Comparison of ENCODE assay signal across 22 cellular contexts in the genomic region with DNA sequence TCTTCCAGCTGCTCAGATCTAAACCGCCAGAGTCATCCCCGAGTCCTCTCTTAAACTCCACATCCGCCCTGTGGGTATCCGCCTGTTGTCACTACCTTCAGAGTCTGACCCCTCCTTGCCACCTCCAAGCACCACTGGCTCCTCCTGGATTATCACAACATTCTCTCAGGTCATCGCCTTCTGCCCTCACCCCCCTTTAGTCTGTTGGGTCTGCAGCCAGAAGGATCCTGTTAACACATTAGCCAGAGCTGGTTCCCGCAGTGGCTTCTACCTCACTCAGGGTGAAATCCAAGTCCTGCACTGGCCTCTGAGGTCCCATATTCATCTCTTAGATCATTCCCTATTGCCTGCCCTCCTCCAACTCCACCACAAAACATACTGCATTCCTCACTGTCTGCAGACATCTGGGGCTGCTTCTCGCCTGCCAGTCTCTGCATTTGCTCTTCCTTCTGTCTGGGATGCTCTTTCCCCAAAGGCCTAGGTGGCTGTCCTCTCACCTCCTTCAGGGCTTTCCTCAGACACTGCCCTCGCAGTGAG. TPM values are rescaled to one million over a fixed set of nuclear protein-coding genes. Genes with fewer than 3 reads are reported as not detected.
A peak's percentile ranks its signal among the peaks of the same experiment; 100 is the strongest.
DNase-seq lines count a peak whose midpoint lies in the region; TF ChIP-seq lines count a peak whose summit lies in the region.
"Had no signal": no experiment of that assay in that cellular context is flagged by ENCODE, and none has a peak within 500 bp of the region (broad histone marks: within the 10 kb centered on the region; RNA-seq: fewer than 3 reads in every experiment).

No MANE protein-coding gene starts in this region.

- H3F3A ChIP-seq in GM23248 (ENCODE audit: insufficient read depth) = peaks cover 20% of the 10 kb centered on the region

- H3K4me1 ChIP-seq in GM23248 (ENCODE audit: insufficient read depth) = peaks cover 26% of the 10 kb centered on the region
- H3K4me1 ChIP-seq in trophoblast cell (ENCODE audit: control insufficient read depth in 1 of 2, insufficient read depth in 2 of 2, low read length in 2 of 2) = peaks cover 14 to 15% of the 10 kb centered on the region in 2 experiments

- no peaks in the 10 kb centered on the region for H3K79me1 ChIP-seq in trophoblast cell (ENCODE audit: low read length)

- H2AK5ac ChIP-seq in trophoblast cell (ENCODE audit: low read length) = no peak overlapping the region

- H3K4me2 ChIP-seq in GM23248 (ENCODE audit: unreplicated experiment) = no peak overlapping the region
- H3K4me2 ChIP-seq in trophoblast cell (ENCODE audit: low read length) = no peak overlapping the region

- H3K9me2 ChIP-seq in GM23248 (ENCODE audit: insufficient read depth) = no peaks in the 10 kb centered on the region

- in situ Hi-C loops in GM23248 (cut with MboI) = no loop called here

- no peak overlapping the region for H2BK5ac ChIP-seq in trophoblast cell (ENCODE audit: low read depth, low read length, poor library complexity)

- no peaks in the 10 kb centered on the region for H3K9me3 ChIP-seq in GM23248 (ENCODE audit: low read depth)
- H3K9me3 ChIP-seq in WERI-Rb-1 (ENCODE audit: severe bottlenecking) = no peaks in the 10 kb centered on the region
- no peaks in the 10 kb centered on the region for H3K9me3 ChIP-seq in trophoblast cell (ENCODE audit: insufficient read depth, low read depth, low read length)

- H3K4me3 ChIP-seq in GM23248 (no peak overlapping the region), WERI-Rb-1 (ENCODE audit: low read depth, low read length) (no peak overlapping the region), trophoblast cell (ENCODE audit: low read depth, low read length) (no peak overlapping the region)
- H3K4me3 ChIP-seq: GM12878 had no signal

- H2AFZ ChIP-seq in GM23248 (no peak overlapping the region), trophoblast cell (ENCODE audit: insufficient read depth, low read length, poor library complexity) (no peak overlapping the region)

- no peak for TF ChIP-seq CTCF in WERI-Rb-1 (IDR thresholded peaks at IDR 0.05; ENCODE audit: low read depth, low read length)

- no peak overlapping the region for H3K23ac ChIP-seq in trophoblast cell (ENCODE audit: low read length)

- H4K12ac ChIP-seq in trophoblast cell (ENCODE audit: low read depth, low read length) = no peak overlapping the region

- no peaks in the 10 kb centered on the region for H3K27me3 ChIP-seq in GM23248 (replicated peaks; ENCODE audit: insufficient read depth)
- H3K27me3 ChIP-seq in WERI-Rb-1 (ENCODE audit: insufficient read depth, low read depth, severe bottlenecking) = no peaks in the 10 kb centered on the region
- no peaks in the 10 kb centered on the region for H3K27me3 ChIP-seq in trophoblast cell (ENCODE audit: insufficient read depth, low read length)

- H3K9ac ChIP-seq in GM23248 (0 out of 2 replicates have a peak overlapping the region, but pooled peaks have one; percentile 12), trophoblast cell (ENCODE audit: low read length) (no peak overlapping the region)

- H3K79me2 ChIP-seq in GM23248 (ENCODE audit: insufficient read depth) (no peaks in the 10 kb centered on the region), trophoblast cell (ENCODE audit: control insufficient read depth, insufficient read depth, low read length, poor library complexity) (no peaks in the 10 kb centered on the region)

- H2BK12ac ChIP-seq in trophoblast cell (ENCODE audit: low read length) = no peak overlapping the region

- no peak overlapping the region for H4K8ac ChIP-seq in trophoblast cell (ENCODE audit: low read depth, low read length)

- H2BK120ac ChIP-seq in trophoblast cell (ENCODE audit: insufficient read depth, low read length, poor library complexity) = no peak overlapping the region

- no peak overlapping the region for H3K14ac ChIP-seq in trophoblast cell (ENCODE audit: low read length)

- H3K27ac ChIP-seq in GM23248 (peak overlapping the region; percentile 51), WERI-Rb-1 (no peak overlapping the region), trophoblast cell (ENCODE audit: low read depth, low read length) (peak overlapping the region; percentile 0)

- H3K36me3 ChIP-seq in GM23248 (ENCODE audit: low read depth) (no peaks in the 10 kb centered on the region), WERI-Rb-1 (no peaks in the 10 kb centered on the region), trophoblast cell (ENCODE audit: control insufficient read depth in 1 of 2, insufficient read depth in 2 of 2, low read length in 2 of 2) (no peaks in the 10 kb centered on the region)

- DNase-seq in GM23248 = peak; percentile 69
- DNase-seq in WERI-Rb-1 = peak; percentile 48
- DNase-seq in glomerular visceral epithelial cell (ENCODE audit: extremely low spot score) = peak; percentile 65
- no peak for DNase-seq in trophoblast cell
- no peak for DNase-seq in activated effector memory CD4-positive, alpha-beta T cell treated with anti-CD3 and anti-CD28 coated beads, Interleukin-2, amount 50 U/mL, for 16 hours
- DNase-seq in GOT3 (lab: John Stamatoyannopoulos, UW) = no peak
- no peak for DNase-seq in activated CD4-positive, alpha-beta T cell treated with anti-CD3 and anti-CD28 coated beads for 1 hour
- DNase-seq: activated CD4-positive, alpha-beta T cell treated with anti-CD3 and anti-CD28 coated beads for 48 hours; activated CD8-positive, alpha-beta memory T cell treated with anti-CD3 and anti-CD28 coated beads, Interleukin-2, amount 50 U/mL, for 4 hours; activated naive CD4-positive, alpha-beta T cell; aorta; C1 segment of cervical spinal cord; KG1; naive B cell; NCI-H1092; NCI-H2107; NCI-H524 treated with DMSO at 0.1 percent for 48 hours; posterior cingulate gyrus; small intestine; stimulated activated CD4-positive, alpha-beta T cell treated with anti-CD3 and anti-CD28 coated beads, Interleukin-4, amount 100 ng/mL, for 4 hours had no signal

- H3K4ac ChIP-seq in trophoblast cell (ENCODE audit: low read depth, low read length) = no peak overlapping the region

- no peak overlapping the region for H3K18ac ChIP-seq in trophoblast cell (ENCODE audit: low read length)

- WGBS in GM23248 (ENCODE audit: low coverage in 1 of 2, low lambda C conversion rate in 2 of 2, missing lambda C conversion rate in 2 of 2), 2 experiments = 87 to 90% methylated on average over 8 of the region's 8 CpGs
- WGBS in trophoblast cell (ENCODE audit: extremely low coverage, insufficient coverage, insufficient read length) = no CpG with 5 or more reads among the region's 8 CpGs

- no peak overlapping the region for H4K91ac ChIP-seq in trophoblast cell (ENCODE audit: low read depth, low read length)

- no peaks in the 10 kb centered on the region for H4K20me1 ChIP-seq in GM23248 (ENCODE audit: insufficient read depth)

RNA-seq across cellular contexts. Expression of a gene that starts 34.1 kb away (rescaled TPM):
- total RNA-seq in GM23248 (2014; rRNA removed; shearing (Covaris generic)) = 23.5 and 23.8 TPM in 2 replicates
- 5.2 TPM in 2 replicates for polyA plus RNA-seq in GM23248 (2016; fragmentation: Nextera tagmentation; extraction: Ambion mirVana)
- polyA plus RNA-seq in trophoblast cell (2013) = 2.3 and 2.4 TPM in 2 replicates

RNA-seq across cellular contexts. Expression of a gene that starts 36.8 kb away (rescaled TPM):
- not detected in 2 replicates for total RNA-seq in GM23248 (2014; rRNA removed; shearing (Covaris generic))
- polyA plus RNA-seq in GM23248 (2016; fragmentation: Nextera tagmentation; extraction: Ambion mirVana) = not detected in 2 replicates
- polyA plus RNA-seq in trophoblast cell (2013) = 0.18 TPM in 2 replicates
- total RNA-seq: lung microvascular endothelial cell had no signal

RNA-seq across cellular contexts. Expression of a gene that starts 53.0 kb away (rescaled TPM):
- 33.3 and 37.3 TPM in 2 replicates for total RNA-seq in GM23248 (2014; rRNA removed; shearing (Covaris generic))
- polyA plus RNA-seq in GM23248 (2016; fragmentation: Nextera tagmentation; extraction: Ambion mirVana) = 51.7 and 54.1 TPM in 2 replicates
- 52.6 and 54.2 TPM in 2 replicates for polyA plus RNA-seq in trophoblast cell (2013)

RNA-seq across cellular contexts. Expression of a gene that starts 55.0 kb away (rescaled TPM):
- 2.9 and 5.3 TPM in 2 replicates for total RNA-seq in GM23248 (2014; rRNA removed; shearing (Covaris generic))
- polyA plus RNA-seq in GM23248 (2016; fragmentation: Nextera tagmentation; extraction: Ambion mirVana) = 6.2 and 6.9 TPM in 2 replicates
- polyA plus RNA-seq in trophoblast cell (2013) = 9.9 and 10.1 TPM in 2 replicates

Comparison
In these comparisons a context has a peak if more than half of its experiments do, and no peak if none do; other contexts are left out.
1. DNase-seq: peak in GM23248 (single experiment), WERI-Rb-1 (single experiment) and glomerular visceral epithelial cell (single experiment); none in trophoblast cell (0 of 2), activated effector memory CD4-positive, alpha-beta T cell treated with anti-CD3 and anti-CD28 coated beads, Interleukin-2, amount 50 U/mL, for 16 hours (single experiment), GOT3 (single experiment) and activated CD4-positive, alpha-beta T cell treated with anti-CD3 and anti-CD28 coated beads for 1 hour (single experiment).